Comparison of ENCODE assay signal across 9 cellular contexts in genomic region chr7:27180431-27181175, GRCh38. TPM values are rescaled to one million over a fixed set of nuclear protein-coding genes. Genes with fewer than 3 reads are reported as not detected.
DNase-seq lines count a peak whose midpoint lies in the region; ATAC-seq, FAIRE-seq and TF ChIP-seq lines count a peak whose summit lies in the region.
"Had no signal": no experiment of that assay in that cellular context is flagged by ENCODE, and none has a peak within 500 bp of the region (broad histone marks: within the 10 kb centered on the region; RNA-seq: fewer than 3 reads in every experiment).

No MANE protein-coding gene starts in this region.

- peak overlapping the region; percentile 21 for H3K4me3 Mint-ChIP-seq in progenitor cell of endocrine pancreas (ENCODE audit: low read depth)
- H3K4me3 Mint-ChIP-seq in activated T-helper 17 cell treated with anti-CD3 and anti-CD28 coated beads, Interleukin-2, amount 50 U/mL, for 72 hours: no peak overlapping the region

- ATAC-seq in activated T-helper 17 cell treated with anti-CD3 and anti-CD28 coated beads, Interleukin-2, amount 50 U/mL, for 72 hours (replicated peaks): no peak

- H3K27ac ChIP-seq in epithelial cell of prostate: peak overlapping the region; percentile 93
- H3K27ac ChIP-seq: BLaER1 treated with 17β-estradiol and CSF1 and Interleukin-3, amounts not matched to agents 10 nM and 100 nM had no signal

- no peak for TF ChIP-seq CTCF in progenitor cell of endocrine pancreas (IDR thresholded peaks at IDR 0.05; ENCODE audit: unreplicated experiment)

- DNase-seq in stimulated activated CD4-positive, alpha-beta T cell treated with anti-CD3 and anti-CD28 coated beads, Interleukin-15, amount 100 ng/mL, for 24 hours: peak; percentile 0
- no peak for DNase-seq in stimulated activated CD4-positive, alpha-beta T cell treated with anti-CD3 and anti-CD28 coated beads, Interleukin-2, amount 100 ng/mL, for 48 hours
- DNase-seq in epithelial cell of prostate (ENCODE audit: low read depth, low spot score) (no peak), progenitor cell of endocrine pancreas (ENCODE audit: low spot score, unreplicated experiment) (no peak), SHP77 (lab: John Stamatoyannopoulos, UW) (no peak), NCI-H345 treated with DMSO at 0.1 percent for 48 hours (lab: John Stamatoyannopoulos, UW; ENCODE audit: unreplicated experiment) (no peak), HTR-8/SVneo (ENCODE audit: insufficient read length, low spot score) (no peak)

- no peaks in the 10 kb centered on the region for H3K36me3 Mint-ChIP-seq in progenitor cell of endocrine pancreas (ENCODE audit: insufficient read depth)
- peaks cover 10% of the 10 kb centered on the region for H3K36me3 Mint-ChIP-seq in activated T-helper 17 cell treated with anti-CD3 and anti-CD28 coated beads, Interleukin-2, amount 50 U/mL, for 72 hours (ENCODE audit: low read depth)

- H3K4me1 Mint-ChIP-seq in progenitor cell of endocrine pancreas (ENCODE audit: low read depth): peaks cover 7% of the 10 kb centered on the region
- peaks cover 10% of the 10 kb centered on the region for H3K4me1 Mint-ChIP-seq in activated T-helper 17 cell treated with anti-CD3 and anti-CD28 coated beads, Interleukin-2, amount 50 U/mL, for 72 hours

- no peak overlapping the region for H3K27ac Mint-ChIP-seq in progenitor cell of endocrine pancreas
- H3K27ac Mint-ChIP-seq in activated T-helper 17 cell treated with anti-CD3 and anti-CD28 coated beads, Interleukin-2, amount 50 U/mL, for 72 hours: no peak overlapping the region

- H3K9me3 Mint-ChIP-seq in progenitor cell of endocrine pancreas (ENCODE audit: low read depth): no peaks in the 10 kb centered on the region
- no peaks in the 10 kb centered on the region for H3K9me3 Mint-ChIP-seq in activated T-helper 17 cell treated with anti-CD3 and anti-CD28 coated beads, Interleukin-2, amount 50 U/mL, for 72 hours

- no peak for FAIRE-seq in HTR-8/SVneo (lab: Jason Lieb, UNC)

- peaks cover 99% of the 10 kb centered on the region for H3K27me3 Mint-ChIP-seq in progenitor cell of endocrine pancreas
- peaks cover 47% of the 10 kb centered on the region for H3K27me3 Mint-ChIP-seq in activated T-helper 17 cell treated with anti-CD3 and anti-CD28 coated beads, Interleukin-2, amount 50 U/mL, for 72 hours

RNA-seq across cellular contexts. Expression of gene HOXA11, which starts 4.4 kb away (rescaled TPM):
- total RNA-seq in progenitor cell of endocrine pancreas: not detected in 2 replicates
- total RNA-seq in activated T-helper 17 cell treated with anti-CD3 and anti-CD28 coated beads, Interleukin-2, amount 50 U/mL, for 72 hours: not detected

RNA-seq across cellular contexts. Expression of gene HOXA10, which starts 6.5 kb away (rescaled TPM):
- total RNA-seq in progenitor cell of endocrine pancreas: not detected in 2 replicates
- not detected for total RNA-seq in activated T-helper 17 cell treated with anti-CD3 and anti-CD28 coated beads, Interleukin-2, amount 50 U/mL, for 72 hours

RNA-seq across cellular contexts. Expression of gene HOXA9, which starts 15.3 kb away (rescaled TPM):
- total RNA-seq in progenitor cell of endocrine pancreas: not detected in 2 replicates
- total RNA-seq in activated T-helper 17 cell treated with anti-CD3 and anti-CD28 coated beads, Interleukin-2, amount 50 U/mL, for 72 hours: not detected

RNA-seq across cellular contexts. Expression of gene HOXA13, which starts 19.3 kb away (rescaled TPM):
- not detected in 2 replicates for total RNA-seq in progenitor cell of endocrine pancreas
- not detected for total RNA-seq in activated T-helper 17 cell treated with anti-CD3 and anti-CD28 coated beads, Interleukin-2, amount 50 U/mL, for 72 hours

RNA-seq across cellular contexts. Expression of gene HOXA7, which starts 24.1 kb away (rescaled TPM):
- 1.4 and 1.5 TPM in 2 replicates for total RNA-seq in progenitor cell of endocrine pancreas
- total RNA-seq in activated T-helper 17 cell treated with anti-CD3 and anti-CD28 coated beads, Interleukin-2, amount 50 U/mL, for 72 hours: not detected
